ENCODE assay signal across 14 cellular contexts in genomic region chr3:47865192-47865591, GRCh38.
DNase-seq lines count a peak whose midpoint lies in the region; ATAC-seq and TF ChIP-seq lines count a peak whose summit lies in the region.
"Had no signal": no experiment of that assay in that cellular context is flagged by ENCODE, and none has a peak within 500 bp of the region (broad histone marks: within the 10 kb centered on the region; RNA-seq: fewer than 3 reads in every experiment).

No MANE protein-coding gene starts in this region.

- no peak overlapping the region for H3K4me3 Mint-ChIP-seq in T-helper 2 cell treated with Interferon-gamma antibody and Interleukin-4, amounts not matched to agents 5 μg/mL and 100 μg/mL, for 36 hours

- H3K4me2 ChIP-seq in PC-3 (ENCODE audit: low read length) (no peak overlapping the region), osteoblast (ENCODE audit: insufficient read depth, low read length) (no peak overlapping the region)

- no peaks in the 10 kb centered on the region for H3F3A ChIP-seq in PC-3 (ENCODE audit: low read length, unreplicated experiment)

- H3K4me1 ChIP-seq in PC-3 (ENCODE audit: insufficient read depth, low read length) (no peaks in the 10 kb centered on the region), osteoblast (ENCODE audit: insufficient read depth, low read length) (no peaks in the 10 kb centered on the region), foreskin keratinocyte (no peaks in the 10 kb centered on the region)
- H3K4me1 ChIP-seq: parathyroid adenoma had no signal

- intact Hi-C loops in PC-3 (cut with micrococcal nuclease), result loop anchor here (5.0 kb wide), 1 partner anchor 287 kb away; no protein-coding TSS in a partner anchor

- peak; percentile 56 for ATAC-seq in PC-3
- ATAC-seq in foreskin keratinocyte, result no peak
- ATAC-seq: activated CD4-positive, CD25-positive, alpha-beta regulatory T cell treated with anti-CD3 and anti-CD28 coated beads, Interleukin-2, amount 50 U/mL, for 24 hours had no signal

- peak overlapping the region; percentile 11 for H3K27ac Mint-ChIP-seq in T-helper 2 cell treated with Interferon-gamma antibody and Interleukin-4, amounts not matched to agents 5 μg/mL and 100 μg/mL, for 36 hours

- no peak for TF ChIP-seq CTCF in PC-3 (conservative IDR thresholded peaks at IDR 0.05; ENCODE audit: low read depth, low read length)
- peak; percentile 15 for TF ChIP-seq CTCF in osteoblast (IDR thresholded peaks at IDR 0.05; ENCODE audit: extremely low read depth, low read depth, low read length)
- TF ChIP-seq CTCF in foreskin keratinocyte (conservative IDR thresholded peaks at IDR 0.05), result no peak

- H3K27me3 Mint-ChIP-seq in T-helper 2 cell treated with Interferon-gamma antibody and Interleukin-4, amounts not matched to agents 5 μg/mL and 100 μg/mL, for 36 hours (ENCODE audit: low read depth), result no peaks in the 10 kb centered on the region

- H4K20me1 ChIP-seq in PC-3 (ENCODE audit: low read length) (no peaks in the 10 kb centered on the region), osteoblast (ENCODE audit: insufficient read depth, low read length) (peaks cover 9% of the 10 kb centered on the region)

- POLR2A ChIA-PET in PC-3 (lab: Charles Lee; ENCODE audit: unreplicated experiment), result no interaction called here

- H3K79me2 ChIP-seq in PC-3 (ENCODE audit: low read length) (no peaks in the 10 kb centered on the region), osteoblast (ENCODE audit: insufficient read depth, low read length) (peaks cover 6% of the 10 kb centered on the region)
- H3K79me2 ChIP-seq: parathyroid adenoma had no signal

- CTCF ChIA-PET in PC-3 (lab: Charles Lee), result interaction anchor here (0.8 kb wide), 1 partner anchor 287 kb away, joined by 3 read pairs; no protein-coding TSS in a partner anchor

- H2AFZ ChIP-seq in PC-3 (ENCODE audit: low read length) (no peak overlapping the region), osteoblast (ENCODE audit: low read length) (no peak overlapping the region)
- H2AFZ ChIP-seq: parathyroid adenoma had no signal

- H3K4me1 Mint-ChIP-seq in T-helper 2 cell treated with Interferon-gamma antibody and Interleukin-4, amounts not matched to agents 5 μg/mL and 100 μg/mL, for 36 hours (ENCODE audit: low read depth), result no peaks in the 10 kb centered on the region

- no TSS peak for BruUV-seq in PC-3 (replicated peaks; lab: Mats Ljungman, UMichigan)

- DNase-seq in T-helper 2 cell treated with Interferon-gamma antibody and Interleukin-4, amounts not matched to agents 5 μg/mL and 100 μg/mL, for 36 hours (ENCODE audit: low spot score), result no peak
- DNase-seq in T-helper 2 cell, result no peak
- DNase-seq in PC-3, result no peak
- DNase-seq in dermis blood vessel endothelial cell, result peak; percentile 43
- DNase-seq in osteoblast (ENCODE audit: insufficient read length, low spot score, missing footprints), result peak; percentile 77
- DNase-seq in foreskin keratinocyte, result no peak
- no peak for DNase-seq in NCI-H2029 treated with DMSO at 0.1 percent for 48 hours (lab: John Stamatoyannopoulos, UW)
- no peak for DNase-seq in NCI-H446 treated with DMSO at 0.1 percent for 48 hours (lab: John Stamatoyannopoulos, UW)
- DNase-seq: amygdala, mammary epithelial cell, NCI-H2081, testis had no signal

- H3K9me3 Mint-ChIP-seq in T-helper 2 cell treated with Interferon-gamma antibody and Interleukin-4, amounts not matched to agents 5 μg/mL and 100 μg/mL, for 36 hours, result no peaks in the 10 kb centered on the region

- no peak overlapping the region for H3K27ac ChIP-seq in PC-3 (ENCODE audit: low read length)
- no peak overlapping the region for H3K27ac ChIP-seq in osteoblast (ENCODE audit: low read depth, low read length)
- no peak overlapping the region for H3K27ac ChIP-seq in foreskin keratinocyte
- H3K27ac ChIP-seq: parathyroid adenoma, testis had no signal

- no peak overlapping the region for H3K9ac ChIP-seq in PC-3 (ENCODE audit: low read length)
- H3K9ac ChIP-seq: parathyroid adenoma had no signal

- H3K9me3 ChIP-seq in PC-3 (ENCODE audit: low read length) (no peaks in the 10 kb centered on the region), osteoblast (ENCODE audit: low read depth, low read length) (no peaks in the 10 kb centered on the region)
- H3K9me3 ChIP-seq: testis had no signal

- H3K4me3 ChIP-seq in PC-3 (ENCODE audit: low read length), result no peak overlapping the region
- H3K4me3 ChIP-seq in osteoblast (ENCODE audit: insufficient read depth, low read length), result no peak overlapping the region
- H3K4me3 ChIP-seq: testis had no signal

- peaks cover 18% of the 10 kb centered on the region for H3K36me3 Mint-ChIP-seq in T-helper 2 cell treated with Interferon-gamma antibody and Interleukin-4, amounts not matched to agents 5 μg/mL and 100 μg/mL, for 36 hours (ENCODE audit: low read depth)

- H3K36me3 ChIP-seq in PC-3 (ENCODE audit: low read depth, low read length) (peaks cover 38% of the 10 kb centered on the region), osteoblast (ENCODE audit: insufficient read depth, low read length) (peaks cover 62% of the 10 kb centered on the region)

- no peaks in the 10 kb centered on the region for H3K9me2 ChIP-seq in PC-3 (replicated peaks; ENCODE audit: low read length)

- H3K27me3 ChIP-seq in PC-3 (ENCODE audit: low read length) (no peaks in the 10 kb centered on the region), osteoblast (ENCODE audit: insufficient read depth, low read length) (no peaks in the 10 kb centered on the region), foreskin keratinocyte (no peaks in the 10 kb centered on the region)
- H3K27me3 ChIP-seq: testis had no signal

Comparison
In these comparisons a context has a peak if more than half of its experiments do, and no peak if none do; other contexts are left out.
1. DNase-seq: peak in dermis blood vessel endothelial cell (single experiment) and osteoblast (single experiment); none in T-helper 2 cell treated with Interferon-gamma antibody and Interleukin-4, amounts not matched to agents 5 μg/mL and 100 μg/mL, for 36 hours (single experiment), T-helper 2 cell (0 of 5), PC-3 (single experiment), foreskin keratinocyte (0 of 2), NCI-H2029 treated with DMSO at 0.1 percent for 48 hours (single experiment) and NCI-H446 treated with DMSO at 0.1 percent for 48 hours (single experiment).